ENCODE assay signal across 1 cellular context in genomic region chr6:36594029-36594815, GRCh38.
TF ChIP-seq lines count a peak whose summit lies in the region.

SRSF3 (plus strand) TSS chr6:36594362; CDS start chr6:36596763, 2,401 bp downstream.

TF ChIP-seq in GM12878, 131 proteins besides CTCF, POLR2A, EP300 and RAD21 (continued from another document and continues in another):
- TF ChIP-seq ZZZ3 (IDR thresholded peaks at IDR 0.05; ENCODE audit: control insufficient read depth, insufficient read length, low read depth) (no peak), POU2F2 (IDR thresholded peaks at IDR 0.05; ENCODE audit: borderline replicate concordance, low read depth, low read length) (peak; percentile 99), NBN (IDR thresholded peaks at IDR 0.05) (peak; percentile 98), IRF3 (IDR thresholded peaks at IDR 0.05) (peak; percentile 67), RELA (IDR thresholded peaks at IDR 0.05; ENCODE audit: borderline replicate concordance, partially characterized antibody) (peak; percentile 64), MTA2 (IDR thresholded peaks at IDR 0.05; ENCODE audit: low read depth) (0 out of 2 replicates have a peak, but pooled peaks have one; percentile 16), EGR1 (IDR thresholded peaks at IDR 0.05; ENCODE audit: borderline replicate concordance in 1 of 2, low read depth in 2 of 2, low read length in 2 of 2) (peak in 1 of 2 experiments; percentile 60; a peak in 1 of 3 replicates), CHD2 (IDR thresholded peaks at IDR 0.05; ENCODE audit: borderline replicate concordance, low read depth, low read length) (peak; percentile 76; the same call in 1 of the 2 replicates), ZNF622 (IDR thresholded peaks at IDR 0.05) (no peak), YBX1 (IDR thresholded peaks at IDR 0.05) (0 out of 2 replicates have a peak, but pooled peaks have one; percentile 16), MLLT1 (IDR thresholded peaks at IDR 0.05) (peak; percentile 97), BHLHE40 (IDR thresholded peaks at IDR 0.05; ENCODE audit: borderline replicate concordance in 1 of 2, low read depth in 2 of 2, low read length in 1 of 2) (peak; percentile 66 to 79), RAD51 (IDR thresholded peaks at IDR 0.05) (peak; percentile 92), HDAC6 (IDR thresholded peaks at IDR 0.05; ENCODE audit: unreplicated experiment) (peak; percentile 99), SREBF1 (IDR thresholded peaks at IDR 0.05; ENCODE audit: low read length) (no peak), POLR2AphosphoS2 (IDR thresholded peaks at IDR 0.05; ENCODE audit: low read depth, low read length) (peak; percentile 99), SMARCA5 (IDR thresholded peaks at IDR 0.05) (peak; percentile 34), CEBPZ (IDR thresholded peaks at IDR 0.05; ENCODE audit: low read depth, low read length) (no peak), NFIC (IDR thresholded peaks at IDR 0.05; ENCODE audit: low read depth, low read length) (peak; percentile 41; the same call in 1 of the 2 replicates), MYB (IDR thresholded peaks at IDR 0.05; ENCODE audit: borderline replicate concordance, low read depth, low read length) (peak; percentile 59; the same call in 1 of the 2 replicates), LARP7 (IDR thresholded peaks at IDR 0.05) (peak; percentile 47), STAT1 (conservative IDR thresholded peaks at IDR 0.05) (peak; percentile 70; the same call in 1 of the 2 replicates), IRF4 (IDR thresholded peaks at IDR 0.05; ENCODE audit: low read depth, low read length) (peak; percentile 24; the same call in 1 of the 2 replicates), HDGF (IDR thresholded peaks at IDR 0.05) (peak; percentile 93; the same call in 1 of the 2 replicates), TCF12 (IDR thresholded peaks at IDR 0.05; ENCODE audit: low read depth, low read length) (peak; percentile 72; the same call in 1 of the 2 replicates), TARDBP (IDR thresholded peaks at IDR 0.05; ENCODE audit: borderline replicate concordance) (no peak; the same call in 1 of the 2 replicates), TBL1XR1 (IDR thresholded peaks at IDR 0.05; ENCODE audit: low read depth, low read length) (peak; percentile 78), PBX3 (IDR thresholded peaks at IDR 0.05; ENCODE audit: insufficient replicate concordance, low read depth, low read length) (peak; percentile 49), ZBTB4 (CRISPR knock-in tag; IDR thresholded peaks at IDR 0.05) (no peak), ESRRA (IDR thresholded peaks at IDR 0.05; ENCODE audit: low read length) (no peak; the same call in 1 of the 2 replicates), ZNF217 (IDR thresholded peaks at IDR 0.05) (no peak), ZSCAN29 (IDR thresholded peaks at IDR 0.05) (no peak), FOS (IDR thresholded peaks at IDR 0.05; ENCODE audit: borderline replicate concordance, extremely low read depth, insufficient read length) (no peak), CREM (IDR thresholded peaks at IDR 0.05; ENCODE audit: low read depth) (peak; percentile 92), ETV6 (conservative IDR thresholded peaks at IDR 0.05 in 1 of 2, IDR thresholded peaks at IDR 0.05 in 1 of 2; ENCODE audit: borderline replicate concordance in 1 of 2, low read depth in 1 of 2) (no peak), REST (IDR thresholded peaks at IDR 0.05; ENCODE audit: low read depth, low read length) (peak; percentile 58; the same call in 1 of the 2 replicates)
- TF ChIP-seq, protein P1, sequence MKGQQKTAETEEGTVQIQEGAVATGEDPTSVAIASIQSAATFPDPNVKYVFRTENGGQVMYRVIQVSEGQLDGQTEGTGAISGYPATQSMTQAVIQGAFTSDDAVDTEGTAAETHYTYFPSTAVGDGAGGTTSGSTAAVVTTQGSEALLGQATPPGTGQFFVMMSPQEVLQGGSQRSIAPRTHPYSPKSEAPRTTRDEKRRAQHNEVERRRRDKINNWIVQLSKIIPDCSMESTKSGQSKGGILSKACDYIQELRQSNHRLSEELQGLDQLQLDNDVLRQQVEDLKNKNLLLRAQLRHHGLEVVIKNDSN (IDR thresholded peaks at IDR 0.05; ENCODE audit: borderline replicate concordance, extremely low read length, insufficient read depth, low read depth, low read length), result peak; percentile 79
- TF ChIP-seq, protein P2, sequence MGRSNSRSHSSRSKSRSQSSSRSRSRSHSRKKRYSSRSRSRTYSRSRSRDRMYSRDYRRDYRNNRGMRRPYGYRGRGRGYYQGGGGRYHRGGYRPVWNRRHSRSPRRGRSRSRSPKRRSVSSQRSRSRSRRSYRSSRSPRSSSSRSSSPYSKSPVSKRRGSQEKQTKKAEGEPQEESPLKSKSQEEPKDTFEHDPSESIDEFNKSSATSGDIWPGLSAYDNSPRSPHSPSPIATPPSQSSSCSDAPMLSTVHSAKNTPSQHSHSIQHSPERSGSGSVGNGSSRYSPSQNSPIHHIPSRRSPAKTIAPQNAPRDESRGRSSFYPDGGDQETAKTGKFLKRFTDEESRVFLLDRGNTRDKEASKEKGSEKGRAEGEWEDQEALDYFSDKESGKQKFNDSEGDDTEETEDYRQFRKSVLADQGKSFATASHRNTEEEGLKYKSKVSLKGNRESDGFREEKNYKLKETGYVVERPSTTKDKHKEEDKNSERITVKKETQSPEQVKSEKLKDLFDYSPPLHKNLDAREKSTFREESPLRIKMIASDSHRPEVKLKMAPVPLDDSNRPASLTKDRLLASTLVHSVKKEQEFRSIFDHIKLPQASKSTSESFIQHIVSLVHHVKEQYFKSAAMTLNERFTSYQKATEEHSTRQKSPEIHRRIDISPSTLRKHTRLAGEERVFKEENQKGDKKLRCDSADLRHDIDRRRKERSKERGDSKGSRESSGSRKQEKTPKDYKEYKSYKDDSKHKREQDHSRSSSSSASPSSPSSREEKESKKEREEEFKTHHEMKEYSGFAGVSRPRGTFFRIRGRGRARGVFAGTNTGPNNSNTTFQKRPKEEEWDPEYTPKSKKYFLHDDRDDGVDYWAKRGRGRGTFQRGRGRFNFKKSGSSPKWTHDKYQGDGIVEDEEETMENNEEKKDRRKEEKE (IDR thresholded peaks at IDR 0.05), result no peak
